ENCODE assay signal across 17 cellular contexts in genomic region chrX:16819634-16820033, GRCh38.
"Had no signal": no experiment of that assay in that cellular context is flagged by ENCODE, and none has a peak within 500 bp of the region (broad histone marks: within the 10 kb centered on the region; RNA-seq: fewer than 3 reads in every experiment).

No MANE protein-coding gene starts in this region.

- FAIRE-seq: endothelial cell of umbilical vein had no signal

- DNase-seq: cerebellar nuclear complex; colonic mucosa; dermis blood vessel endothelial cell; erythroblast; foreskin keratinocyte; mammary epithelial cell; natural killer cell; nucleus accumbens; ovary; stimulated activated CD4-positive, alpha-beta T cell treated with anti-CD3 and anti-CD28 coated beads, Interleukin-2, amount 100 ng/mL, for 48 hours; stimulated activated naive CD8-positive, alpha-beta T cell treated with anti-CD3 and anti-CD28 coated beads, Interleukin-15, Interleukin-2, amounts not matched to agents 100 U/mL and 50 U/mL, for 24 hours; tibial artery; upper lobe of right lung had no signal

- ATAC-seq: foreskin keratinocyte; natural killer cell; stimulated activated naive CD8-positive, alpha-beta T cell treated with anti-CD3 and anti-CD28 coated beads, Interleukin-15, Interleukin-2, amounts not matched to agents 100 U/mL and 50 U/mL, for 24 hours; upper lobe of right lung had no signal

- H3K9me3 Mint-ChIP-seq: natural killer cell, neural crest cell had no signal

- H3K9me3 ChIP-seq: colonic mucosa, ovary, right atrium auricular region, tibial artery, upper lobe of right lung had no signal

- H3K4me2 ChIP-seq: smooth muscle cell had no signal

- H3K4me3 Mint-ChIP-seq: natural killer cell, neural crest cell had no signal

- H3K27ac ChIP-seq: colonic mucosa, foreskin keratinocyte, ovary, right atrium auricular region, tibial artery, upper lobe of right lung had no signal

- H3K27me3 ChIP-seq: colonic mucosa, foreskin keratinocyte, ovary, right atrium auricular region, tibial artery, upper lobe of right lung had no signal

- H3K36me3 ChIP-seq: colonic mucosa, ovary had no signal

- H3K4me3 ChIP-seq: colonic mucosa, ovary, right atrium auricular region, smooth muscle cell, tibial artery, upper lobe of right lung had no signal

- H3K27ac Mint-ChIP-seq: natural killer cell had no signal

- H3K4me1 Mint-ChIP-seq: neural crest cell had no signal

- H3K4me1 ChIP-seq: colonic mucosa, right atrium auricular region, tibial artery, upper lobe of right lung had no signal
